In genomic region chr10:124568858-124569622, GRCh38 we compare ENCODE assay signal across 17 cellular contexts.
A peak's percentile ranks its signal among the peaks of the same experiment; 100 is the strongest.
DNase-seq lines count a peak whose midpoint lies in the region; ATAC-seq and TF ChIP-seq lines count a peak whose summit lies in the region.
"Had no signal": no experiment of that assay in that cellular context is flagged by ENCODE, and none has a peak within 500 bp of the region (broad histone marks: within the 10 kb centered on the region; RNA-seq: fewer than 3 reads in every experiment).

No MANE protein-coding gene starts in this region.

- no peaks in the 10 kb centered on the region for H3K36me3 Mint-ChIP-seq in H9 (ENCODE audit: insufficient read depth in 1 of 3, low read depth in 3 of 3)
- no peaks in the 10 kb centered on the region for H3K36me3 Mint-ChIP-seq in stimulated activated memory B cell treated with anti-CD40 and anti-IgM and Interleukin-4, amounts not matched to agents 10 μg/mL and 1 μg/mL and 100 μg/mL, for 72 hours
- H3K36me3 Mint-ChIP-seq: activated CD4-positive, alpha-beta memory T cell treated with anti-CD3 and anti-CD28 coated beads for 36 hours; natural killer cell had no signal

- H3K79me1 ChIP-seq in H9 (ENCODE audit: insufficient read depth, low read depth, low read length, poor library complexity, severe bottlenecking) = no peaks in the 10 kb centered on the region

- no peak overlapping the region for H2BK120ac ChIP-seq in H9 (ENCODE audit: low read depth, low read length, poor library complexity, severe bottlenecking)

- TF ChIP-seq CTCF in H9 (conservative IDR thresholded peaks at IDR 0.05) (no peak), SU-DHL-6 (IDR thresholded peaks at IDR 0.05; ENCODE audit: insufficient read depth, low read length, poor library complexity, severe bottlenecking) (no peak)

- peaks cover 14 to 15% of the 10 kb centered on the region in 2 experiments for H3K4me1 Mint-ChIP-seq in H9
- peaks cover 58% of the 10 kb centered on the region for H3K4me1 Mint-ChIP-seq in stimulated activated memory B cell treated with anti-CD40 and anti-IgM and Interleukin-4, amounts not matched to agents 10 μg/mL and 1 μg/mL and 100 μg/mL, for 72 hours
- H3K4me1 Mint-ChIP-seq: natural killer cell had no signal

- H3K36me3 ChIP-seq in SU-DHL-6 (ENCODE audit: low read length) = no peaks in the 10 kb centered on the region
- H3K36me3 ChIP-seq: adrenal gland had no signal

- DNase-seq in H9 (no peak), myocyte (ENCODE audit: low read depth) (peak; percentile 63), NCI-H1105 (lab: John Stamatoyannopoulos, UW) (no peak), mesenteric fat pad (ENCODE audit: low spot score) (no peak)
- DNase-seq in activated T-cell treated with anti-CD3 and anti-CD28 coated beads, Interleukin-2, amount 50 U/mL, for 48 hours = no peak
- DNase-seq: activated CD4-positive, alpha-beta memory T cell treated with anti-CD3 and anti-CD28 coated beads for 36 hours; activated T-cell treated with anti-CD3 and anti-CD28 coated beads for 4 hours; adrenal gland; effector memory CD8-positive, alpha-beta T cell; HFFc6; mesendoderm; natural killer cell; NCI-H1092; NCI-H2081 treated with DMSO at 0.1 percent for 48 hours; SK-N-SH had no signal

- no peaks in the 10 kb centered on the region for H3K9me2 ChIP-seq in SU-DHL-6 (replicated peaks; ENCODE audit: insufficient read depth, low read length)
- H3K9me2 ChIP-seq: SK-N-SH had no signal

- H4K8ac ChIP-seq in H9 (replicated peaks; ENCODE audit: insufficient read length, low read depth, low read length) = no peak overlapping the region

- H2BK15ac ChIP-seq in H9 (ENCODE audit: low read depth, low read length) = no peak overlapping the region

- H2AFZ ChIP-seq in H9 (ENCODE audit: low read length) = no peak overlapping the region
- H2AFZ ChIP-seq in SU-DHL-6 (ENCODE audit: low read depth, low read length, severe bottlenecking) = peak overlapping the region; percentile 3

- peak overlapping the region in 2 of 3 experiments; percentile 28 to 40; a peak in 3 of 7 replicates for H3K27ac Mint-ChIP-seq in H9
- peak overlapping the region; percentile 64 for H3K27ac Mint-ChIP-seq in stimulated activated memory B cell treated with anti-CD40 and anti-IgM and Interleukin-4, amounts not matched to agents 10 μg/mL and 1 μg/mL and 100 μg/mL, for 72 hours
- H3K27ac Mint-ChIP-seq: activated CD4-positive, alpha-beta memory T cell treated with anti-CD3 and anti-CD28 coated beads for 36 hours; effector memory CD8-positive, alpha-beta T cell; HFFc6; natural killer cell had no signal

- no peak overlapping the region for H3K23ac ChIP-seq in H9 (ENCODE audit: insufficient read length, low read depth, low read length)

- no peak overlapping the region; a peak in 1 of 5 replicates for H3K4me3 Mint-ChIP-seq in H9
- no peak overlapping the region for H3K4me3 Mint-ChIP-seq in stimulated activated memory B cell treated with anti-CD40 and anti-IgM and Interleukin-4, amounts not matched to agents 10 μg/mL and 1 μg/mL and 100 μg/mL, for 72 hours
- H3K4me3 Mint-ChIP-seq: activated CD4-positive, alpha-beta memory T cell treated with anti-CD3 and anti-CD28 coated beads for 36 hours; effector memory CD8-positive, alpha-beta T cell; HFFc6; natural killer cell had no signal

- H2BK12ac ChIP-seq in H9 (ENCODE audit: insufficient read length, low read depth, low read length) = no peak overlapping the region

- no CpG with 5 or more reads among the region's 21 CpGs for WGBS in H9 (ENCODE audit: extremely low coverage, insufficient read length, low lambda C conversion rate)

- H3K27ac ChIP-seq in H9 (ENCODE audit: insufficient read length, low read depth, low read length) = no peak overlapping the region
- H3K27ac ChIP-seq in SU-DHL-6 (ENCODE audit: low read depth, low read length) = peak overlapping the region; percentile 74
- H3K27ac ChIP-seq: adrenal gland had no signal

- H3K9me3 Mint-ChIP-seq in H9 = peaks cover 0 to 3% of the 10 kb centered on the region in 2 experiments; a peak in 2 of 5 replicates
- H3K9me3 Mint-ChIP-seq in stimulated activated memory B cell treated with anti-CD40 and anti-IgM and Interleukin-4, amounts not matched to agents 10 μg/mL and 1 μg/mL and 100 μg/mL, for 72 hours = peaks cover 4% of the 10 kb centered on the region
- H3K9me3 Mint-ChIP-seq: activated CD4-positive, alpha-beta memory T cell treated with anti-CD3 and anti-CD28 coated beads for 36 hours; effector memory CD8-positive, alpha-beta T cell; HFFc6; natural killer cell had no signal

- H3K56ac ChIP-seq in H9 (ENCODE audit: insufficient read length, low read depth, low read length) = no peak overlapping the region

- no peak overlapping the region for H3K4me3 ChIP-seq in SU-DHL-6 (ENCODE audit: insufficient read depth, low read length, poor library complexity, severe bottlenecking)
- H3K4me3 ChIP-seq: adrenal gland had no signal

- H3K4me2 ChIP-seq in H9 (ENCODE audit: insufficient read depth, insufficient read length, low read length) = no peak overlapping the region
- H3K4me2 ChIP-seq in SU-DHL-6 (ENCODE audit: low read depth, low read length, poor library complexity, severe bottlenecking) = peak overlapping the region; percentile 32
- H3K4me2 ChIP-seq: SK-N-SH had no signal

- H3K9ac ChIP-seq in H9 (ENCODE audit: extremely low read depth, insufficient read length, low read length) (no peak overlapping the region), SU-DHL-6 (ENCODE audit: low read length) (peak overlapping the region; percentile 49)
- H3K9ac ChIP-seq: SK-N-SH had no signal

- H3K27me3 Mint-ChIP-seq in H9 (ENCODE audit: low read depth) = no peaks in the 10 kb centered on the region; the same call in 1 of the 2 replicates
- no peaks in the 10 kb centered on the region for H3K27me3 Mint-ChIP-seq in stimulated activated memory B cell treated with anti-CD40 and anti-IgM and Interleukin-4, amounts not matched to agents 10 μg/mL and 1 μg/mL and 100 μg/mL, for 72 hours
- H3K27me3 Mint-ChIP-seq: activated CD4-positive, alpha-beta memory T cell treated with anti-CD3 and anti-CD28 coated beads for 36 hours; effector memory CD8-positive, alpha-beta T cell had no signal

- H3K79me2 ChIP-seq in H9 (ENCODE audit: insufficient read depth, low read length) = no peaks in the 10 kb centered on the region
- H3K79me2 ChIP-seq in SU-DHL-6 (ENCODE audit: insufficient read depth, low read length) = no peaks in the 10 kb centered on the region

- H3K18ac ChIP-seq in H9 (ENCODE audit: insufficient read length, low read depth, low read length) = no peak overlapping the region

- H3F3A ChIP-seq in SU-DHL-6 (ENCODE audit: insufficient read depth) = peaks cover 19% of the 10 kb centered on the region

- no peak overlapping the region for H3K14ac ChIP-seq in H9 (ENCODE audit: insufficient read depth, low read length)

- no peak overlapping the region for H3K4ac ChIP-seq in H9 (ENCODE audit: low read depth, low read length)

- no peak overlapping the region for H4K5ac ChIP-seq in H9 (ENCODE audit: insufficient read length, low read depth, low read length)

- ATAC-seq in stimulated activated memory B cell treated with anti-CD40 and anti-IgM and Interleukin-4, amounts not matched to agents 10 μg/mL and 1 μg/mL and 100 μg/mL, for 72 hours = no peak
- ATAC-seq: effector memory CD8-positive, alpha-beta T cell; natural killer cell had no signal

- H3K27me3 ChIP-seq in H9 (ENCODE audit: insufficient read depth, low read length) (no peaks in the 10 kb centered on the region), SU-DHL-6 (ENCODE audit: low read length) (no peaks in the 10 kb centered on the region)
- H3K27me3 ChIP-seq: adrenal gland had no signal

- peaks cover 6% of the 10 kb centered on the region; the same call in 1 of the 2 replicates for H3K4me1 ChIP-seq in H9 (ENCODE audit: insufficient read depth, low read length)

- H2AK5ac ChIP-seq in H9 (ENCODE audit: insufficient read length, low read length) = no peak overlapping the region

- no peak overlapping the region for H2BK20ac ChIP-seq in H9 (ENCODE audit: low read depth, low read length, poor library complexity, severe bottlenecking)

- H4K20me1 ChIP-seq in H9 (ENCODE audit: control insufficient read depth, insufficient read depth, insufficient read length) (no peaks in the 10 kb centered on the region), SU-DHL-6 (ENCODE audit: low read depth, low read length) (no peaks in the 10 kb centered on the region)

- no peaks in the 10 kb centered on the region for H3K23me2 ChIP-seq in H9 (ENCODE audit: insufficient read length, low read depth, low read length, poor library complexity, severe bottlenecking)

- no peaks in the 10 kb centered on the region for H3K9me3 ChIP-seq in H9 (ENCODE audit: control insufficient read depth, low read depth, low read length)
- no peaks in the 10 kb centered on the region for H3K9me3 ChIP-seq in SU-DHL-6 (ENCODE audit: insufficient read depth, low read length)
- H3K9me3 ChIP-seq: adrenal gland, SK-N-SH had no signal

- no peak overlapping the region for H3T11ph ChIP-seq in H9 (ENCODE audit: low read length)

- no peak overlapping the region for H4K91ac ChIP-seq in H9 (ENCODE audit: insufficient read length, low read depth, low read length)

- H2BK5ac ChIP-seq in H9 (ENCODE audit: insufficient read length, low read length) = no peak overlapping the region
